In genomic region chr16:58639230-58639629, GRCh38 we compare ENCODE assay signal across 5 cellular contexts.
"Had no signal": no experiment of that assay in that cellular context is flagged by ENCODE, and none has a peak within 500 bp of the region (broad histone marks: within the 10 kb centered on the region; RNA-seq: fewer than 3 reads in every experiment).

No MANE protein-coding gene starts in this region.

- H3K4me1 Mint-ChIP-seq: GM23338, H9, IgD-negative memory B cell had no signal

- H3K9me3 Mint-ChIP-seq: GM23338, H9, IgD-negative memory B cell had no signal

- H3K4me3 ChIP-seq: GM23338 had no signal

- H3K27ac Mint-ChIP-seq: GM23338, H9, IgD-negative memory B cell had no signal

- H3K4me3 Mint-ChIP-seq: GM23338, H9, IgD-negative memory B cell had no signal

- H3K4me2 ChIP-seq: GM23338 had no signal

- DNase-seq: H9, HCEC 1CT, KG1 had no signal

- H3K36me3 Mint-ChIP-seq: IgD-negative memory B cell had no signal
